Comparison of ENCODE assay signal across 24 cellular contexts in the genomic region with DNA sequence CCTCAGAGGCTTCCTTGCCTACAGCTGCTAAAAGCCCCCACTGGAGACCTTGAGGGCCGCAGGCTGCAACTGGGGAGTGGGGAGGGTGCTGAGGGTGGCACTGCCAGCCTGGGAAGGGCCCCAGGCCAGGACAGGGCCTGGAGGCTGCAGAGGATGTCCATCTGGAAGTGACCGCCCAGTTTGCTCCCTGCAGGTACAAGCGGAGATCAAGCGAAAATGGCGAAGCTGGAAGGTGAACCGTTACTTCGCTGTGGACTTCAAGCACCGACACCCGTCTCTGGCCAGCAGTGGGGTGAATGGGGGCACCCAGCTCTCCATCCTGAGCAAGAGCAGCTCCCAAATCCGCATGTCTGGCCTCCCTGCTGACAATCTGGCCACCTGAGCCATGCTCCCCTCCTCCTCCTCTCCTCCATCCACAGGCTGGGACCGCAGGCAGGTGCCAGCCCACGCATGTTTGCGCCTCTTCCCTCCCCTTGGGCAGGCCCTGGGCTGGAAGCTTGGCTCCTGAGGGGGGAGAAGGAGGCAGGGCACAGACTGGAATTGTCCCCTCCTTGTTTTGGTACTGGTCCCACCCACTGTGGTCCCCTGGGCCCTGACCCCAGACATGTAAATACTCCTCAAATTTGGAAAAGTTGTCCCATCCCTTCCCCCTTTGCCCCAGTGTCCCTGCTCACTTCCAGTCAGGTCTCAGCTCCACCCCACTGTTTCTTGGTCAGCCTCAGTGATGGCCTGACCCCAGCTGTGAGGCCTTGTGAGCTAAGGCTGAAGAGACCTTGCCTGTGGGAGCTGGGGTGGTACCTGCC. TPM values are rescaled to one million over a fixed set of nuclear protein-coding genes. Genes with fewer than 3 reads are reported as not detected.
"Had no signal": no experiment of that assay in that cellular context is flagged by ENCODE, and none has a peak within 500 bp of the region (broad histone marks: within the 10 kb centered on the region; RNA-seq: fewer than 3 reads in every experiment).

No MANE protein-coding gene starts in this region.

- H3K27ac ChIP-seq: body of pancreas, cardiac muscle cell, left ventricle myocardium inferior, pancreas, right lobe of liver, skin epidermis, tibial nerve, VCaP had no signal

- H3K9me3 ChIP-seq: body of pancreas, left ventricle myocardium inferior, pancreas, right lobe of liver had no signal

- H3K27me3 ChIP-seq: body of pancreas, pancreas, right lobe of liver, tibial nerve had no signal

- H3K4me1 ChIP-seq: body of pancreas, left ventricle myocardium inferior, pancreas, right lobe of liver, tibial nerve had no signal

- H3K36me3 ChIP-seq: cardiac muscle cell, left ventricle myocardium inferior, pancreas, right lobe of liver, tibial nerve had no signal

- DNase-seq: activated CD4-positive, alpha-beta T cell treated with anti-CD3 and anti-CD28 coated beads, Interleukin-2, amount 10 ng/mL, durations not matched to agents 24 days and 14 days; activated CD8-positive, alpha-beta T cell treated with anti-CD3 and anti-CD28 coated beads, Interleukin-2, amount 10 ng/mL, durations not matched to agents 7 days and 5 days; activated gamma-delta T cell treated with Interleukin-2 at 50 U/mL for 16 hours; activated T-cell treated with anti-CD3 and anti-CD28 coated beads, Interleukin-2, amount 50 U/mL, for 72 hours; anterior cingulate cortex; body of pancreas; effector CD8-positive, alpha-beta T cell; foreskin melanocyte; kidney glomerular epithelial cell; left ventricle myocardium inferior; natural killer cell; stimulated activated CD4-positive, alpha-beta T cell treated with anti-CD3 and anti-CD28 coated beads, Interleukin-1b, Interleukin-23, amount 100 ng/mL, for 48 hours; stimulated activated naive CD8-positive, alpha-beta T cell treated with anti-CD3 and anti-CD28 coated beads, Interleukin-15, amount 100 ng/mL, for 72 hours; T-cell had no signal

- ATAC-seq: activated CD4-positive, CD25-positive, alpha-beta regulatory T cell treated with anti-CD3 and anti-CD28 coated beads, Interleukin-2, amount 50 U/mL, for 24 hours; activated CD8-positive, alpha-beta T cell treated with anti-CD3 and anti-CD28 coated beads, Interleukin-2, amount 10 ng/mL, durations not matched to agents 7 days and 5 days; activated T-cell treated with anti-CD3 and anti-CD28 coated beads, Interleukin-2, amount 50 U/mL, for 72 hours; body of pancreas; natural killer cell; pancreas; right lobe of liver; stimulated activated effector memory CD8-positive, alpha-beta T cell treated with anti-CD3 and anti-CD28 coated beads, Interleukin-12 subunit alpha, Interleukin-12 subunit beta, amount 100 ng/mL, for 72 hours; stimulated activated naive CD8-positive, alpha-beta T cell treated with anti-CD3 and anti-CD28 coated beads, Interleukin-15, amount 100 ng/mL, for 72 hours; T-cell had no signal

- H3K4me3 ChIP-seq: body of pancreas, cardiac muscle cell, left ventricle myocardium inferior, pancreas, right lobe of liver, skin epidermis, tibial nerve had no signal

RNA-seq across cellular contexts. Expression of a gene that starts 54.4 kb away (rescaled TPM):
- total RNA-seq: activated CD4-positive, alpha-beta T cell treated with anti-CD3 and anti-CD28 coated beads, Interleukin-2, amount 10 ng/mL, durations not matched to agents 24 days and 14 days; activated CD8-positive, alpha-beta T cell treated with anti-CD3 and anti-CD28 coated beads, Interleukin-2, amount 10 ng/mL, durations not matched to agents 7 days and 5 days; chondrocyte; lung microvascular endothelial cell; natural killer cell; T-cell had no signal
